18 cellular contexts compared by ENCODE assay signal in genomic region chr3:67094167-67094566, GRCh38.
DNase-seq lines count a peak whose midpoint lies in the region; ATAC-seq and TF ChIP-seq lines count a peak whose summit lies in the region.
"Had no signal": no experiment of that assay in that cellular context is flagged by ENCODE, and none has a peak within 500 bp of the region (broad histone marks: within the 10 kb centered on the region; RNA-seq: fewer than 3 reads in every experiment).

No MANE protein-coding gene starts in this region.

- DNase-seq in NCI-H748 treated with DMSO at 0.1 percent for 48 hours (lab: John Stamatoyannopoulos, UW) (peak; percentile 13), fibroblast of villous mesenchyme (ENCODE audit: low read depth) (peak; percentile 22), retina (peak; percentile 34), HUDEP-2 (lab: John Stamatoyannopoulos, UW; ENCODE audit: unreplicated experiment in 76 of 76) (no peak), sciatic nerve (ENCODE audit: low spot score) (no peak)
- DNase-seq: Caco-2; CD4-positive, alpha-beta T cell; GF-D8; GOT3; Karpas-422; NCI-H1417 treated with DMSO at 0.1 percent for 48 hours; NCI-H2029; NCI-H2171; NCI-H526; PC-9 had no signal

- H3K4me3 ChIP-seq in fibroblast of villous mesenchyme (ENCODE audit: low read depth, low read length), result no peak overlapping the region
- H3K4me3 ChIP-seq: PC-9 had no signal

- no peak for TF ChIP-seq CTCF in fibroblast of villous mesenchyme (IDR thresholded peaks at IDR 0.05; ENCODE audit: insufficient read depth, low read depth, low read length)

- intact Hi-C loops in sciatic nerve (cut with DNase I), result no loop called here

- peak; percentile 74 for ATAC-seq in GM19438 (IDR thresholded peaks at IDR 0.05; ENCODE audit: low read depth, unreplicated experiment)
- ATAC-seq in sciatic nerve, result no peak
- no peak for ATAC-seq in HG02885 (IDR thresholded peaks at IDR 0.05; ENCODE audit: poor library complexity, unreplicated experiment)
- ATAC-seq: HCT116 had no signal

Comparison
In these comparisons a context has a peak if more than half of its experiments do, and no peak if none do; other contexts are left out.
1. DNase-seq: peak in NCI-H748 treated with DMSO at 0.1 percent for 48 hours (single experiment), fibroblast of villous mesenchyme (single experiment) and retina (single experiment); none in HUDEP-2 (0 of 76) and sciatic nerve (single experiment).